8 cellular contexts compared by ENCODE assay signal in the genomic region with DNA sequence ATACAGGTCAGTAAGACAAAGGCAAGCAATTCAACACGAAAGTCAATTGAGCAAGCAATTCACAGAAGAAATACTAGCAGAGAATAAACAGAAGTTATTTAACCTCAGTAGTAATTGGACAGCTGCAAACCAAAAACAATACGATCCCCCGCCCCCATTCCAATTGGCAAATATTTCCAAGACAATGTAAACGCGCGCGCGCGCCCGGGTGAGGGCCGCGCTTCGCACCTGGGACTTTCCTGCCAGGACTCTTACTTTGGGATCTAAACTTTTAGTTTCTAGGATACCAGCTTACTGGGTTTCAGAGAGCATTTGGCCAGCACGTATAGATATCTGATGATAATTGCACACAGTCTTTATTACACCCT. TPM values are rescaled to one million over a fixed set of nuclear protein-coding genes. Genes with fewer than 3 reads are reported as not detected.
DNase-seq lines count a peak whose midpoint lies in the region; ATAC-seq and TF ChIP-seq lines count a peak whose summit lies in the region.

No MANE protein-coding gene starts in this region.

- TF ChIP-seq CTCF in CD4-positive, alpha-beta T cell (IDR thresholded peaks at IDR 0.05), result no peak
- no peak for TF ChIP-seq CTCF in mesothelial cell of epicardium (IDR thresholded peaks at IDR 0.05; ENCODE audit: unreplicated experiment)
- no peak for TF ChIP-seq CTCF in upper lobe of right lung (IDR thresholded peaks at IDR 0.05)

- peaks cover 49% of the 10 kb centered on the region for H3K36me3 Mint-ChIP-seq in CD4-positive, alpha-beta T cell (ENCODE audit: low read depth)
- H3K36me3 Mint-ChIP-seq in mesothelial cell of epicardium, result peaks cover 16% of the 10 kb centered on the region

- POLR2A ChIA-PET in CD4-positive, alpha-beta T cell (lab: Charles Lee), result interaction anchor here (0.6 to 5.3 kb wide), 17 partner anchors 8 to 1354 kb away, joined by 3 to 103 read pairs (median 5); a partner anchor contains a TSS

- no peak for DNase-seq in CD4-positive, alpha-beta T cell
- DNase-seq in RKO (ENCODE audit: low spot score), result peak; percentile 33
- peak in 1 of 3 donors; percentile 4 for DNase-seq in effector memory CD4-positive, alpha-beta T cell
- peak in 1 of 2 experiments; percentile 56 for DNase-seq in mesothelial cell of epicardium (ENCODE audit: low spot score in 2 of 2, unreplicated experiment in 2 of 2)
- DNase-seq in upper lobe of right lung, result peak; percentile 70
- DNase-seq in retina, result no peak
- DNase-seq in NK-92 treated with Interleukin-12 subunit alpha and Interleukin-12 subunit beta, amount 100 ng/mL, for 24 hours (lab: John Stamatoyannopoulos, UW), result no peak

- intact Hi-C loops in CD4-positive, alpha-beta T cell (cut with DNase I, micrococcal nuclease), result loop anchor here (1.0 to 10.0 kb wide), 5 partner anchors 8 to 934 kb away; a partner anchor contains a TSS
- intact Hi-C loops in upper lobe of right lung (cut with DNase I), result no loop called here

- H3K4me3 ChIP-seq in effector memory CD4-positive, alpha-beta T cell (ENCODE audit: insufficient read depth, low read depth, low read length, poor library complexity, severe bottlenecking), result peak overlapping the region; percentile 59
- peak overlapping the region; percentile 50 for H3K4me3 ChIP-seq in upper lobe of right lung

- no peaks in the 10 kb centered on the region for H3K9me3 Mint-ChIP-seq in CD4-positive, alpha-beta T cell
- H3K9me3 Mint-ChIP-seq in mesothelial cell of epicardium, result no peaks in the 10 kb centered on the region

- H3K36me3 ChIP-seq in effector memory CD4-positive, alpha-beta T cell (ENCODE audit: control insufficient read depth, insufficient read depth, low read length), result peaks cover 5% of the 10 kb centered on the region
- peaks cover 31% of the 10 kb centered on the region for H3K36me3 ChIP-seq in upper lobe of right lung

- CTCF ChIA-PET in CD4-positive, alpha-beta T cell (lab: Charles Lee), result interaction anchor here (1.5 kb wide), 1 partner anchor 243 kb away, joined by 3 read pairs; no protein-coding TSS in a partner anchor

- no peaks in the 10 kb centered on the region for H3K4me1 ChIP-seq in effector memory CD4-positive, alpha-beta T cell (ENCODE audit: control insufficient read depth, insufficient read depth, low read length, poor library complexity, severe bottlenecking)
- peaks cover 13% of the 10 kb centered on the region for H3K4me1 ChIP-seq in upper lobe of right lung

- peak overlapping the region; percentile 90 for H3K4me3 Mint-ChIP-seq in CD4-positive, alpha-beta T cell
- H3K4me3 Mint-ChIP-seq in mesothelial cell of epicardium, result peak overlapping the region; percentile 94

- no peak overlapping the region for H3K27ac ChIP-seq in CD4-positive, alpha-beta T cell (ENCODE audit: low read depth, low read length)
- H3K27ac ChIP-seq in effector memory CD4-positive, alpha-beta T cell (ENCODE audit: insufficient read depth, low read length, poor library complexity, severe bottlenecking), result peak overlapping the region; percentile 54
- H3K27ac ChIP-seq in upper lobe of right lung, result peak overlapping the region; percentile 77

- no peaks in the 10 kb centered on the region for H3K27me3 Mint-ChIP-seq in CD4-positive, alpha-beta T cell
- H3K27me3 Mint-ChIP-seq in mesothelial cell of epicardium (ENCODE audit: low read depth), result no peaks in the 10 kb centered on the region

- H3K4me1 Mint-ChIP-seq in CD4-positive, alpha-beta T cell (ENCODE audit: low read depth), result peaks cover 32% of the 10 kb centered on the region
- peaks cover 8% of the 10 kb centered on the region for H3K4me1 Mint-ChIP-seq in mesothelial cell of epicardium

- no peaks in the 10 kb centered on the region for H3K9me3 ChIP-seq in CD4-positive, alpha-beta T cell (ENCODE audit: control insufficient read depth, low read length)
- H3K9me3 ChIP-seq in effector memory CD4-positive, alpha-beta T cell (ENCODE audit: control insufficient read depth, low read length), result no peaks in the 10 kb centered on the region
- H3K9me3 ChIP-seq in upper lobe of right lung, result no peaks in the 10 kb centered on the region

- no peaks in the 10 kb centered on the region for H3K27me3 ChIP-seq in CD4-positive, alpha-beta T cell (ENCODE audit: control insufficient read depth, insufficient read depth, low read length)
- no peaks in the 10 kb centered on the region for H3K27me3 ChIP-seq in effector memory CD4-positive, alpha-beta T cell (replicated peaks; ENCODE audit: control insufficient read depth, insufficient read depth, low read length, poor library complexity, severe bottlenecking)
- no peaks in the 10 kb centered on the region for H3K27me3 ChIP-seq in upper lobe of right lung

- ATAC-seq in CD4-positive, alpha-beta T cell (ENCODE audit: poor library complexity), result no peak
- peak; percentile 2 for ATAC-seq in HG03135 (IDR thresholded peaks at IDR 0.05; ENCODE audit: unreplicated experiment)
- no peak for ATAC-seq in upper lobe of right lung

- peak overlapping the region; percentile 89 for H3K27ac Mint-ChIP-seq in CD4-positive, alpha-beta T cell
- H3K27ac Mint-ChIP-seq in mesothelial cell of epicardium, result peak overlapping the region; percentile 98

RNA-seq across cellular contexts. Expression of a gene that starts 8.5 kb away (rescaled TPM):
- total RNA-seq in CD4-positive, alpha-beta T cell, result 10 to 100 TPM; 19.5 to 21.8 TPM
- total RNA-seq in mesothelial cell of epicardium (46.3 to 55.9 TPM (median 51.5 TPM) in 3 replicates), upper lobe of right lung (56.7 TPM)

Comparison
In these comparisons a context has a peak if more than half of its experiments do, and no peak if none do; other contexts are left out.
1. DNase-seq: peak in RKO (single experiment) and upper lobe of right lung (single experiment); none in CD4-positive, alpha-beta T cell (0 of 10), retina (single experiment) and NK-92 treated with Interleukin-12 subunit alpha and Interleukin-12 subunit beta, amount 100 ng/mL, for 24 hours (single experiment).